Comparison of ENCODE assay signal across 25 cellular contexts in genomic region chr13:46715363-46715762, GRCh38.
"Had no signal": no experiment of that assay in that cellular context is flagged by ENCODE, and none has a peak within 500 bp of the region (broad histone marks: within the 10 kb centered on the region; RNA-seq: fewer than 3 reads in every experiment).

No MANE protein-coding gene starts in this region.

- H3K27me3 Mint-ChIP-seq: activated B cell treated with CpG ODN at 0.5 μM for 24 hours; activated CD4-positive, alpha-beta memory T cell treated with anti-CD3 and anti-CD28 coated beads, Interleukin-2, amount 10 ng/mL, durations not matched to agents 7 days and 5 days; activated CD4-positive, alpha-beta T cell treated with anti-CD3 and anti-CD28 coated beads for 36 hours; activated CD4-positive, alpha-beta T cell treated with anti-CD3 and anti-CD28 coated beads, Interleukin-2, amount 10 ng/mL, durations not matched to agents 7 days and 5 days; activated naive CD4-positive, alpha-beta T cell treated with anti-CD3 and anti-CD28 coated beads, Interleukin-2, amount 10 ng/mL, durations not matched to agents 7 days and 5 days; activated naive CD8-positive, alpha-beta T cell treated with anti-CD3 and anti-CD28 coated beads, Interleukin-2, amount 10 ng/mL, durations not matched to agents 7 days and 5 days; activated T-cell treated with anti-CD3 and anti-CD28 coated beads, Interleukin-2, amount 50 U/mL, for 24 hours; brain had no signal

- FAIRE-seq: frontal cortex had no signal

- H3K36me3 Mint-ChIP-seq: activated naive CD4-positive, alpha-beta T cell treated with anti-CD3 and anti-CD28 coated beads, Interleukin-2, amount 50 U/mL, for 72 hours had no signal

- H3K4me3 Mint-ChIP-seq: activated B cell treated with CpG ODN at 0.5 μM for 24 hours; activated CD4-positive, alpha-beta memory T cell treated with anti-CD3 and anti-CD28 coated beads, Interleukin-2, amount 10 ng/mL, durations not matched to agents 7 days and 5 days; activated CD4-positive, alpha-beta T cell treated with anti-CD3 and anti-CD28 coated beads for 36 hours; activated CD4-positive, alpha-beta T cell treated with anti-CD3 and anti-CD28 coated beads, Interleukin-2, amount 10 ng/mL, durations not matched to agents 7 days and 5 days; activated naive CD4-positive, alpha-beta T cell treated with anti-CD3 and anti-CD28 coated beads, Interleukin-2, amount 10 ng/mL, durations not matched to agents 7 days and 5 days; activated naive CD8-positive, alpha-beta T cell treated with anti-CD3 and anti-CD28 coated beads, Interleukin-2, amount 10 ng/mL, durations not matched to agents 7 days and 5 days; activated T-cell treated with anti-CD3 and anti-CD28 coated beads, Interleukin-2, amount 50 U/mL, for 24 hours; activated T-cell treated with anti-CD3 and anti-CD28 coated beads, Interleukin-2, amount 50 U/mL, for 72 hours; brain had no signal

- DNase-seq: activated B cell treated with CpG ODN at 0.5 μM for 24 hours; activated CD4-positive, alpha-beta memory T cell treated with anti-CD3 and anti-CD28 coated beads, Interleukin-2, amount 10 ng/mL, durations not matched to agents 7 days and 5 days; activated CD4-positive, alpha-beta T cell treated with anti-CD3 and anti-CD28 coated beads for 36 hours; activated CD4-positive, alpha-beta T cell treated with anti-CD3 and anti-CD28 coated beads, Interleukin-2, amount 10 ng/mL, durations not matched to agents 7 days and 5 days; activated CD4-positive, alpha-beta T cell treated with anti-CD3 and anti-CD28 coated beads, Interleukin-2, amount 50 U/mL, for 4 hours; activated CD8-positive, alpha-beta memory T cell treated with anti-CD3 and anti-CD28 coated beads, Interleukin-2, amount 50 U/mL, for 48 hours; activated gamma-delta T cell; activated naive CD4-positive, alpha-beta T cell; activated naive CD4-positive, alpha-beta T cell treated with anti-CD3 and anti-CD28 coated beads, Interleukin-2, amount 10 ng/mL, durations not matched to agents 7 days and 5 days; activated naive CD8-positive, alpha-beta T cell treated with anti-CD3 and anti-CD28 coated beads, Interleukin-2, amount 10 ng/mL, durations not matched to agents 7 days and 5 days; activated T-cell treated with anti-CD3 and anti-CD28 coated beads for 4 hours; activated T-cell treated with anti-CD3 and anti-CD28 coated beads, Interleukin-2, amount 50 U/mL, for 24 hours; activated T-cell treated with anti-CD3 and anti-CD28 coated beads, Interleukin-2, amount 50 U/mL, for 72 hours; central memory CD4-positive, alpha-beta T cell; cerebellar nuclear complex; colonic mucosa; effector CD8-positive, alpha-beta T cell; foreskin fibroblast; head of caudate nucleus; hippocampal formation; T1000; WERI-Rb-1 had no signal

- H3K27ac Mint-ChIP-seq: activated B cell treated with CpG ODN at 0.5 μM for 24 hours; activated CD4-positive, alpha-beta memory T cell treated with anti-CD3 and anti-CD28 coated beads, Interleukin-2, amount 10 ng/mL, durations not matched to agents 7 days and 5 days; activated CD4-positive, alpha-beta T cell treated with anti-CD3 and anti-CD28 coated beads for 36 hours; activated CD4-positive, alpha-beta T cell treated with anti-CD3 and anti-CD28 coated beads, Interleukin-2, amount 10 ng/mL, durations not matched to agents 7 days and 5 days; activated naive CD4-positive, alpha-beta T cell treated with anti-CD3 and anti-CD28 coated beads, Interleukin-2, amount 10 ng/mL, durations not matched to agents 7 days and 5 days; activated naive CD4-positive, alpha-beta T cell treated with anti-CD3 and anti-CD28 coated beads, Interleukin-2, amount 50 U/mL, for 72 hours; activated naive CD8-positive, alpha-beta T cell treated with anti-CD3 and anti-CD28 coated beads, Interleukin-2, amount 10 ng/mL, durations not matched to agents 7 days and 5 days; activated T-cell treated with anti-CD3 and anti-CD28 coated beads, Interleukin-2, amount 50 U/mL, for 24 hours; activated T-cell treated with anti-CD3 and anti-CD28 coated beads, Interleukin-2, amount 50 U/mL, for 72 hours; brain had no signal

- H3K4me1 Mint-ChIP-seq: activated CD4-positive, alpha-beta memory T cell treated with anti-CD3 and anti-CD28 coated beads, Interleukin-2, amount 10 ng/mL, durations not matched to agents 7 days and 5 days; activated CD4-positive, alpha-beta T cell treated with anti-CD3 and anti-CD28 coated beads for 36 hours; activated CD4-positive, alpha-beta T cell treated with anti-CD3 and anti-CD28 coated beads, Interleukin-2, amount 10 ng/mL, durations not matched to agents 7 days and 5 days; activated naive CD4-positive, alpha-beta T cell treated with anti-CD3 and anti-CD28 coated beads, Interleukin-2, amount 10 ng/mL, durations not matched to agents 7 days and 5 days; activated naive CD8-positive, alpha-beta T cell treated with anti-CD3 and anti-CD28 coated beads, Interleukin-2, amount 10 ng/mL, durations not matched to agents 7 days and 5 days; brain had no signal

- H3K9me3 Mint-ChIP-seq: activated B cell treated with CpG ODN at 0.5 μM for 24 hours; activated CD4-positive, alpha-beta memory T cell treated with anti-CD3 and anti-CD28 coated beads, Interleukin-2, amount 10 ng/mL, durations not matched to agents 7 days and 5 days; activated CD4-positive, alpha-beta T cell treated with anti-CD3 and anti-CD28 coated beads, Interleukin-2, amount 10 ng/mL, durations not matched to agents 7 days and 5 days; activated naive CD4-positive, alpha-beta T cell treated with anti-CD3 and anti-CD28 coated beads, Interleukin-2, amount 10 ng/mL, durations not matched to agents 7 days and 5 days; activated naive CD4-positive, alpha-beta T cell treated with anti-CD3 and anti-CD28 coated beads, Interleukin-2, amount 50 U/mL, for 72 hours; activated naive CD8-positive, alpha-beta T cell treated with anti-CD3 and anti-CD28 coated beads, Interleukin-2, amount 10 ng/mL, durations not matched to agents 7 days and 5 days; activated T-cell treated with anti-CD3 and anti-CD28 coated beads, Interleukin-2, amount 50 U/mL, for 24 hours; activated T-cell treated with anti-CD3 and anti-CD28 coated beads, Interleukin-2, amount 50 U/mL, for 72 hours; brain had no signal
